ENCODE assay signal across 1 cellular context in the genomic region with DNA sequence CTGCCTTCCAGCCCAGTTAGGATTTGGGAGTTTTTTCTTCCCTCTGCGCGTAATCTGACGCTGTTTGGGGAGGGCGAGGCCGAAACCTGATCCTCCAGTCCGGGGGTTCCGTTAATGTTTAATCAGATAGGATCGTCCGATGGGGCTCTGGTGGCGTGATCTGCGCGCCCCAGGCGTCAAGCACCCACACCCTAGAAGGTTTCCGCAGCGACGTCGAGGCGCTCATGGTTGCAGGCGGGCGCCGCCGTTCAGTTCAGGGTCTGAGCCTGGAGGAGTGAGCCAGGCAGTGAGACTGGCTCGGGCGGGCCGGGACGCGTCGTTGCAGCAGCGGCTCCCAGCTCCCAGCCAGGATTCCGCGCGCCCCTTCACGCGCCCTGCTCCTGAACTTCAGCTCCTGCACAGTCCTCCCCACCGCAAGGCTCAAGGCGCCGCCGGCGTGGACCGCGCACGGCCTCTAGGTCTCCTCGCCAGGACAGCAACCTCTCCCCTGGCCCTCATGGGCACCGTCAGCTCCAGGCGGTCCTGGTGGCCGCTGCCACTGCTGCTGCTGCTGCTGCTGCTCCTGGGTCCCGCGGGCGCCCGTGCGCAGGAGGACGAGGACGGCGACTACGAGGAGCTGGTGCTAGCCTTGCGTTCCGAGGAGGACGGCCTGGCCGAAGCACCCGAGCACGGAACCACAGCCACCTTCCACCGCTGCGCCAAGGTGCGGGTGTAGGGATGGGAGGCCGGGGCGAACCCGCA.
TF ChIP-seq lines count a peak whose summit lies in the region.

PCSK9 (plus strand) TSS at position 207 of the 741 bp plus-strand sequence; CDS start at position 497, 290 bp downstream.

TF ChIP-seq in HepG2, 621 proteins besides CTCF, POLR2A, EP300 and RAD21 (continued from another document and continues in another):
- TF ChIP-seq, protein P1, sequence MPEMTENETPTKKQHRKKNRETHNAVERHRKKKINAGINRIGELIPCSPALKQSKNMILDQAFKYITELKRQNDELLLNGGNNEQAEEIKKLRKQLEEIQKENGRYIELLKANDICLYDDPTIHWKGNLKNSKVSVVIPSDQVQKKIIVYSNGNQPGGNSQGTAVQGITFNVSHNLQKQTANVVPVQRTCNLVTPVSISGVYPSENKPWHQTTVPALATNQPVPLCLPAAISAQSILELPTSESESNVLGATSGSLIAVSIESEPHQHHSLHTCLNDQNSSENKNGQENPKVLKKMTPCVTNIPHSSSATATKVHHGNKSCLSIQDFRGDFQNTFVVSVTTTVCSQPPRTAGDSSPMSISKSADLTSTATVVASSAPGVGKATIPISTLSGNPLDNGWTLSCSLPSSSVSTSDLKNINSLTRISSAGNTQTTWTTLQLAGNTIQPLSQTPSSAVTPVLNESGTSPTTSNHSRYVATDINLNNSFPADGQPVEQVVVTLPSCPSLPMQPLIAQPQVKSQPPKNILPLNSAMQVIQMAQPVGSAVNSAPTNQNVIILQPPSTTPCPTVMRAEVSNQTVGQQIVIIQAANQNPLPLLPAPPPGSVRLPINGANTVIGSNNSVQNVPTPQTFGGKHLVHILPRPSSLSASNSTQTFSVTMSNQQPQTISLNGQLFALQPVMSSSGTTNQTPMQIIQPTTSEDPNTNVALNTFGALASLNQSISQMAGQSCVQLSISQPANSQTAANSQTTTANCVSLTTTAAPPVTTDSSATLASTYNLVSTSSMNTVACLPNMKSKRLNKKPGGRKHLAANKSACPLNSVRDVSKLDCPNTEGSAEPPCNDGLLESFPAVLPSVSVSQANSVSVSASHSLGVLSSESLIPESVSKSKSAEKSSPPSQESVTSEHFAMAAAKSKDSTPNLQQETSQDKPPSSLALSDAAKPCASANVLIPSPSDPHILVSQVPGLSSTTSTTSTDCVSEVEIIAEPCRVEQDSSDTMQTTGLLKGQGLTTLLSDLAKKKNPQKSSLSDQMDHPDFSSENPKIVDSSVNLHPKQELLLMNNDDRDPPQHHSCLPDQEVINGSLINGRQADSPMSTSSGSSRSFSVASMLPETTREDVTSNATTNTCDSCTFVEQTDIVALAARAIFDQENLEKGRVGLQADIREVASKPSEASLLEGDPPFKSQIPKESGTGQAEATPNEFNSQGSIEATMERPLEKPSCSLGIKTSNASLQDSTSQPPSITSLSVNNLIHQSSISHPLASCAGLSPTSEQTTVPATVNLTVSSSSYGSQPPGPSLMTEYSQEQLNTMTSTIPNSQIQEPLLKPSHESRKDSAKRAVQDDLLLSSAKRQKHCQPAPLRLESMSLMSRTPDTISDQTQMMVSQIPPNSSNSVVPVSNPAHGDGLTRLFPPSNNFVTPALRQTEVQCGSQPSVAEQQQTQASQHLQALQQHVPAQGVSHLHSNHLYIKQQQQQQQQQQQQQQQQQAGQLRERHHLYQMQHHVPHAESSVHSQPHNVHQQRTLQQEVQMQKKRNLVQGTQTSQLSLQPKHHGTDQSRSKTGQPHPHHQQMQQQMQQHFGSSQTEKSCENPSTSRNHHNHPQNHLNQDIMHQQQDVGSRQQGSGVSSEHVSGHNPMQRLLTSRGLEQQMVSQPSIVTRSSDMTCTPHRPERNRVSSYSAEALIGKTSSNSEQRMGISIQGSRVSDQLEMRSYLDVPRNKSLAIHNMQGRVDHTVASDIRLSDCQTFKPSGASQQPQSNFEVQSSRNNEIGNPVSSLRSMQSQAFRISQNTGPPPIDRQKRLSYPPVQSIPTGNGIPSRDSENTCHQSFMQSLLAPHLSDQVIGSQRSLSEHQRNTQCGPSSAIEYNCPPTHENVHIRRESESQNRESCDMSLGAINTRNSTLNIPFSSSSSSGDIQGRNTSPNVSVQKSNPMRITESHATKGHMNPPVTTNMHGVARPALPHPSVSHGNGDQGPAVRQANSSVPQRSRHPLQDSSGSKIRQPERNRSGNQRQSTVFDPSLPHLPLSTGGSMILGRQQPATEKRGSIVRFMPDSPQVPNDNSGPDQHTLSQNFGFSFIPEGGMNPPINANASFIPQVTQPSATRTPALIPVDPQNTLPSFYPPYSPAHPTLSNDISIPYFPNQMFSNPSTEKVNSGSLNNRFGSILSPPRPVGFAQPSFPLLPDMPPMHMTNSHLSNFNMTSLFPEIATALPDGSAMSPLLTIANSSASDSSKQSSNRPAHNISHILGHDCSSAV (CRISPR knock-in tag; IDR thresholded peaks at IDR 0.05; ENCODE audit: borderline replicate concordance), result no peak
- TF ChIP-seq ZNF703 (CRISPR knock-in tag; IDR thresholded peaks at IDR 0.05; ENCODE audit: borderline replicate concordance) (peak; percentile 81; the same call in 1 of the 2 replicates), ZNF557 (CRISPR knock-in tag; IDR thresholded peaks at IDR 0.05) (0 out of 2 replicates have a peak, but pooled peaks have one; percentile 54), ZNF558 (CRISPR knock-in tag; IDR thresholded peaks at IDR 0.05; ENCODE audit: borderline replicate concordance) (peak; percentile 26), MEIS2 (CRISPR knock-in tag; IDR thresholded peaks at IDR 0.05) (peak; percentile 69), ZBTB26 (CRISPR knock-in tag; IDR thresholded peaks at IDR 0.05; ENCODE audit: borderline replicate concordance) (peak; percentile 36; the same call in 1 of the 2 replicates), CC2D1A (CRISPR knock-in tag; IDR thresholded peaks at IDR 0.05) (no peak), ZFP36L2 (CRISPR knock-in tag; IDR thresholded peaks at IDR 0.05) (no peak), SRSF1 (optimal IDR thresholded peaks at IDR 0.05; ENCODE audit: low read depth, low read length) (peak; percentile 57), HES4 (CRISPR knock-in tag; IDR thresholded peaks at IDR 0.05; ENCODE audit: borderline replicate concordance) (peak; percentile 93; the same call in 1 of the 2 replicates), NRL (CRISPR knock-in tag; IDR thresholded peaks at IDR 0.05; ENCODE audit: borderline replicate concordance) (peak; percentile 80), HNF4A (CRISPR knock-in tag; IDR thresholded peaks at IDR 0.05) (no peak), NR3C1 (CRISPR knock-in tag; IDR thresholded peaks at IDR 0.05) (no peak), ZSCAN31 (CRISPR knock-in tag; IDR thresholded peaks at IDR 0.05; ENCODE audit: low read depth) (peak; percentile 91), NBN (conservative IDR thresholded peaks at IDR 0.05) (no peak), ZSCAN12 (CRISPR knock-in tag; IDR thresholded peaks at IDR 0.05) (no peak), ZNF225 (CRISPR knock-in tag; IDR thresholded peaks at IDR 0.05) (peak; percentile 76; the same call in 1 of the 2 replicates), SAP130 (CRISPR knock-in tag; IDR thresholded peaks at IDR 0.05; ENCODE audit: low read depth) (peak; percentile 59; the same call in 1 of the 2 replicates), ZNF274 (CRISPR knock-in tag; IDR thresholded peaks at IDR 0.05) (peak; percentile 74; the same call in 1 of the 2 replicates), ZNF879 (CRISPR knock-in tag; IDR thresholded peaks at IDR 0.05) (0 out of 2 replicates have a peak, but pooled peaks have one; percentile 1), SCMH1 (CRISPR knock-in tag; IDR thresholded peaks at IDR 0.05; ENCODE audit: borderline replicate concordance) (no peak), ZNF629 (CRISPR knock-in tag; conservative IDR thresholded peaks at IDR 0.05) (no peak), ZNF644 (CRISPR knock-in tag; IDR thresholded peaks at IDR 0.05; ENCODE audit: low read depth) (no peak), DDIT3 (CRISPR knock-in tag; IDR thresholded peaks at IDR 0.05) (no peak), TOE1 (CRISPR knock-in tag; IDR thresholded peaks at IDR 0.05) (peak; percentile 63; the same call in 1 of the 2 replicates), NFE2L1 (CRISPR knock-in tag; IDR thresholded peaks at IDR 0.05; ENCODE audit: borderline replicate concordance) (no peak; the same call in 1 of the 2 replicates), MBD4 (IDR thresholded peaks at IDR 0.05; ENCODE audit: borderline replicate concordance, low read length) (no peak), ZNF256 (CRISPR knock-in tag; conservative IDR thresholded peaks at IDR 0.05) (peak; percentile 60; the same call in 1 of the 2 replicates), HOXA5 (CRISPR knock-in tag; IDR thresholded peaks at IDR 0.05) (peak; percentile 87; the same call in 1 of the 2 replicates)
- TF ChIP-seq, protein P2, sequence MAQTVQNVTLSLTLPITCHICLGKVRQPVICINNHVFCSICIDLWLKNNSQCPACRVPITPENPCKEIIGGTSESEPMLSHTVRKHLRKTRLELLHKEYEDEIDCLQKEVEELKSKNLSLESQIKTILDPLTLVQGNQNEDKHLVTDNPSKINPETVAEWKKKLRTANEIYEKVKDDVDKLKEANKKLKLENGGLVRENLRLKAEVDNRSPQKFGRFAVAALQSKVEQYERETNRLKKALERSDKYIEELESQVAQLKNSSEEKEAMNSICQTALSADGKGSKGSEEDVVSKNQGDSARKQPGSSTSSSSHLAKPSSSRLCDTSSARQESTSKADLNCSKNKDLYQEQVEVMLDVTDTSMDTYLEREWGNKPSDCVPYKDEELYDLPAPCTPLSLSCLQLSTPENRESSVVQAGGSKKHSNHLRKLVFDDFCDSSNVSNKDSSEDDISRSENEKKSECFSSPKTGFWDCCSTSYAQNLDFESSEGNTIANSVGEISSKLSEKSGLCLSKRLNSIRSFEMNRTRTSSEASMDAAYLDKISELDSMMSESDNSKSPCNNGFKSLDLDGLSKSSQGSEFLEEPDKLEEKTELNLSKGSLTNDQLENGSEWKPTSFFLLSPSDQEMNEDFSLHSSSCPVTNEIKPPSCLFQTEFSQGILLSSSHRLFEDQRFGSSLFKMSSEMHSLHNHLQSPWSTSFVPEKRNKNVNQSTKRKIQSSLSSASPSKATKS (CRISPR knock-in tag; IDR thresholded peaks at IDR 0.05), result no peak
- TF ChIP-seq, protein P3, sequence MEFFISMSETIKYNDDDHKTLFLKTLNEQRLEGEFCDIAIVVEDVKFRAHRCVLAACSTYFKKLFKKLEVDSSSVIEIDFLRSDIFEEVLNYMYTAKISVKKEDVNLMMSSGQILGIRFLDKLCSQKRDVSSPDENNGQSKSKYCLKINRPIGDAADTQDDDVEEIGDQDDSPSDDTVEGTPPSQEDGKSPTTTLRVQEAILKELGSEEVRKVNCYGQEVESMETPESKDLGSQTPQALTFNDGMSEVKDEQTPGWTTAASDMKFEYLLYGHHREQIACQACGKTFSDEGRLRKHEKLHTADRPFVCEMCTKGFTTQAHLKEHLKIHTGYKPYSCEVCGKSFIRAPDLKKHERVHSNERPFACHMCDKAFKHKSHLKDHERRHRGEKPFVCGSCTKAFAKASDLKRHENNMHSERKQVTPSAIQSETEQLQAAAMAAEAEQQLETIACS (CRISPR knock-in tag; IDR thresholded peaks at IDR 0.05), result no peak; the same call in 1 of the 2 replicates
- TF ChIP-seq, protein P4, sequence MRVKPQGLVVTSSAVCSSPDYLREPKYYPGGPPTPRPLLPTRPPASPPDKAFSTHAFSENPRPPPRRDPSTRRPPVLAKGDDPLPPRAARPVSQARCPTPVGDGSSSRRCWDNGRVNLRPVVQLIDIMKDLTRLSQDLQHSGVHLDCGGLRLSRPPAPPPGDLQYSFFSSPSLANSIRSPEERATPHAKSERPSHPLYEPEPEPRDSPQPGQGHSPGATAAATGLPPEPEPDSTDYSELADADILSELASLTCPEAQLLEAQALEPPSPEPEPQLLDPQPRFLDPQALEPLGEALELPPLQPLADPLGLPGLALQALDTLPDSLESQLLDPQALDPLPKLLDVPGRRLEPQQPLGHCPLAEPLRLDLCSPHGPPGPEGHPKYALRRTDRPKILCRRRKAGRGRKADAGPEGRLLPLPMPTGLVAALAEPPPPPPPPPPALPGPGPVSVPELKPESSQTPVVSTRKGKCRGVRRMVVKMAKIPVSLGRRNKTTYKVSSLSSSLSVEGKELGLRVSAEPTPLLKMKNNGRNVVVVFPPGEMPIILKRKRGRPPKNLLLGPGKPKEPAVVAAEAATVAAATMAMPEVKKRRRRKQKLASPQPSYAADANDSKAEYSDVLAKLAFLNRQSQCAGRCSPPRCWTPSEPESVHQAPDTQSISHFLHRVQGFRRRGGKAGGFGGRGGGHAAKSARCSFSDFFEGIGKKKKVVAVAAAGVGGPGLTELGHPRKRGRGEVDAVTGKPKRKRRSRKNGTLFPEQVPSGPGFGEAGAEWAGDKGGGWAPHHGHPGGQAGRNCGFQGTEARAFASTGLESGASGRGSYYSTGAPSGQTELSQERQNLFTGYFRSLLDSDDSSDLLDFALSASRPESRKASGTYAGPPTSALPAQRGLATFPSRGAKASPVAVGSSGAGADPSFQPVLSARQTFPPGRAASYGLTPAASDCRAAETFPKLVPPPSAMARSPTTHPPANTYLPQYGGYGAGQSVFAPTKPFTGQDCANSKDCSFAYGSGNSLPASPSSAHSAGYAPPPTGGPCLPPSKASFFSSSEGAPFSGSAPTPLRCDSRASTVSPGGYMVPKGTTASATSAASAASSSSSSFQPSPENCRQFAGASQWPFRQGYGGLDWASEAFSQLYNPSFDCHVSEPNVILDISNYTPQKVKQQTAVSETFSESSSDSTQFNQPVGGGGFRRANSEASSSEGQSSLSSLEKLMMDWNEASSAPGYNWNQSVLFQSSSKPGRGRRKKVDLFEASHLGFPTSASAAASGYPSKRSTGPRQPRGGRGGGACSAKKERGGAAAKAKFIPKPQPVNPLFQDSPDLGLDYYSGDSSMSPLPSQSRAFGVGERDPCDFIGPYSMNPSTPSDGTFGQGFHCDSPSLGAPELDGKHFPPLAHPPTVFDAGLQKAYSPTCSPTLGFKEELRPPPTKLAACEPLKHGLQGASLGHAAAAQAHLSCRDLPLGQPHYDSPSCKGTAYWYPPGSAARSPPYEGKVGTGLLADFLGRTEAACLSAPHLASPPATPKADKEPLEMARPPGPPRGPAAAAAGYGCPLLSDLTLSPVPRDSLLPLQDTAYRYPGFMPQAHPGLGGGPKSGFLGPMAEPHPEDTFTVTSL (CRISPR knock-in tag; IDR thresholded peaks at IDR 0.05; ENCODE audit: borderline replicate concordance), result 0 out of 2 replicates have a peak, but pooled peaks have one; percentile 5
